7 cellular contexts compared by ENCODE assay signal in genomic region chr10:72296829-72297280, GRCh38. TPM values are rescaled to one million over a fixed set of nuclear protein-coding genes. Genes with fewer than 3 reads are reported as not detected.
DNase-seq lines count a peak whose midpoint lies in the region; ATAC-seq and TF ChIP-seq lines count a peak whose summit lies in the region.
"Not testable (repeated sequence)": the region's sequence is repeated elsewhere in the genome, so short reads cannot be mapped to it uniquely, and the experiment has no call there.

No MANE protein-coding gene starts in this region.

- peak overlapping the region; percentile 77 for H3K4me3 Mint-ChIP-seq in activated CD8-positive, alpha-beta memory T cell treated with anti-CD3 and anti-CD28 coated beads, Interleukin-2, amount 10 ng/mL, durations not matched to agents 7 days and 5 days

- not testable (repeated sequence) for H3K36me3 Mint-ChIP-seq in activated CD8-positive, alpha-beta memory T cell treated with anti-CD3 and anti-CD28 coated beads, Interleukin-2, amount 10 ng/mL, durations not matched to agents 7 days and 5 days

- not testable (repeated sequence) for H3K27me3 Mint-ChIP-seq in activated CD8-positive, alpha-beta memory T cell treated with anti-CD3 and anti-CD28 coated beads, Interleukin-2, amount 10 ng/mL, durations not matched to agents 7 days and 5 days

- 81 to 87% methylated on average over 12 to 13 of the region's 19 CpGs for WGBS in gastroesophageal sphincter (ENCODE audit: low coverage in 1 of 2), 2 donors

- H3K4me3 ChIP-seq in GM12864 (ENCODE audit: low read depth, low read length) (peak overlapping the region; percentile 72), NB4 (ENCODE audit: low read depth, low read length) (peak overlapping the region; percentile 28), gastroesophageal sphincter (peak overlapping the region; percentile 51 to 60), skeletal muscle tissue (ENCODE audit: low read length in 3 of 3) (peak overlapping the region in 2 of 3 donors; percentile 41 to 83)
- H3K4me3 ChIP-seq in mucosa of stomach (ENCODE audit: low read length): not testable (repeated sequence)

- not testable (repeated sequence) for TF ChIP-seq CTCF in GM12864 (IDR thresholded peaks at IDR 0.05; ENCODE audit: low read depth, low read length, missing control alignments); NB4 (IDR thresholded peaks at IDR 0.05; ENCODE audit: low read depth, low read length); gastroesophageal sphincter (IDR thresholded peaks at IDR 0.05)

- H3K9me3 ChIP-seq in gastroesophageal sphincter; mucosa of stomach (ENCODE audit: control insufficient read depth, low read length); skeletal muscle tissue (ENCODE audit: control insufficient read depth in 3 of 3, low read length in 3 of 3): not testable (repeated sequence)

- peak overlapping the region; percentile 99 for H3K27ac Mint-ChIP-seq in activated CD8-positive, alpha-beta memory T cell treated with anti-CD3 and anti-CD28 coated beads, Interleukin-2, amount 10 ng/mL, durations not matched to agents 7 days and 5 days

- not testable (repeated sequence) for DNase-seq in GM12864 (ENCODE audit: low read depth); NB4 (ENCODE audit: low read depth); activated CD8-positive, alpha-beta memory T cell treated with anti-CD3 and anti-CD28 coated beads, Interleukin-2, amount 10 ng/mL, durations not matched to agents 7 days and 5 days; caudate nucleus (lab: John Stamatoyannopoulos, UW)

- not testable (repeated sequence) for ATAC-seq in activated CD8-positive, alpha-beta memory T cell treated with anti-CD3 and anti-CD28 coated beads, Interleukin-2, amount 10 ng/mL, durations not matched to agents 7 days and 5 days; gastroesophageal sphincter

- not testable (repeated sequence) for H3K9me3 Mint-ChIP-seq in activated CD8-positive, alpha-beta memory T cell treated with anti-CD3 and anti-CD28 coated beads, Interleukin-2, amount 10 ng/mL, durations not matched to agents 7 days and 5 days (ENCODE audit: low read depth)

- H3K27ac ChIP-seq in caudate nucleus (ENCODE audit: low read depth, low read length): peak overlapping the region; percentile 95
- H3K27ac ChIP-seq in gastroesophageal sphincter: peak overlapping the region in 3 of 4 donors; percentile 91 to 94 (median 93)
- peak overlapping the region; percentile 87 for H3K27ac ChIP-seq in skeletal muscle tissue (ENCODE audit: low read depth, low read length)

- not testable (repeated sequence) for H3K36me3 ChIP-seq in gastroesophageal sphincter; mucosa of stomach (ENCODE audit: control insufficient read depth, insufficient read depth, low read length); skeletal muscle tissue (ENCODE audit: control insufficient read depth in 3 of 3, insufficient read depth in 3 of 3, low read length in 3 of 3)

- H3K4me1 Mint-ChIP-seq in activated CD8-positive, alpha-beta memory T cell treated with anti-CD3 and anti-CD28 coated beads, Interleukin-2, amount 10 ng/mL, durations not matched to agents 7 days and 5 days: peaks cover 72% of the 10 kb centered on the region

- CTCF ChIA-PET in activated CD8-positive, alpha-beta memory T cell treated with anti-CD3 and anti-CD28 coated beads, Interleukin-2, amount 10 ng/mL, durations not matched to agents 7 days and 5 days (lab: Charles Lee): interaction anchor here (0.7 to 10.3 kb wide), 13 partner anchors 9 to 49 kb away, joined by 3 to 145 read pairs (median 5); partner anchors contain the start of gene DDIT4

- TF ChIP-seq EP300 in gastroesophageal sphincter (IDR thresholded peaks at IDR 0.05): not testable (repeated sequence)

- H3K27me3 ChIP-seq in gastroesophageal sphincter; mucosa of stomach (ENCODE audit: control insufficient read depth, insufficient read depth, low read length); skeletal muscle tissue (ENCODE audit: control insufficient read depth in 3 of 3, insufficient read depth in 3 of 3, low read length in 3 of 3): not testable (repeated sequence)

- H3K4me1 ChIP-seq in gastroesophageal sphincter: peaks cover 0 to 22% (median 8%) of the 10 kb centered on the region in 3 donors
- H3K4me1 ChIP-seq in mucosa of stomach (ENCODE audit: control insufficient read depth, insufficient read depth, low read length): peaks cover 34% of the 10 kb centered on the region
- peaks cover 11 to 14% (median 13%) of the 10 kb centered on the region in 3 donors for H3K4me1 ChIP-seq in skeletal muscle tissue (ENCODE audit: control insufficient read depth in 3 of 3, insufficient read depth in 3 of 3, low read length in 3 of 3)

- TF ChIP-seq POLR2A in NB4 (IDR thresholded peaks at IDR 0.05; ENCODE audit: extremely low read depth, insufficient read length): peak; percentile 70
- not testable (repeated sequence) for TF ChIP-seq POLR2A in gastroesophageal sphincter (IDR thresholded peaks at IDR 0.05)

- H3K9ac ChIP-seq in mucosa of stomach (ENCODE audit: low read length): peak overlapping the region; percentile 82
- peak overlapping the region; percentile 81 to 89 (median 83) for H3K9ac ChIP-seq in skeletal muscle tissue (ENCODE audit: low read depth in 1 of 3, low read length in 3 of 3)

RNA-seq across cellular contexts. Expression of gene DDIT4, which starts 23.1 kb away (rescaled TPM):
- total RNA-seq in activated CD8-positive, alpha-beta memory T cell treated with anti-CD3 and anti-CD28 coated beads, Interleukin-2, amount 10 ng/mL, durations not matched to agents 7 days and 5 days: 100 to 1,000 TPM; 291 to 293 TPM
- 100 to 1,000 TPM; 129 to 189 (median 133) TPM for total RNA-seq in gastroesophageal sphincter
- total RNA-seq in skeletal muscle tissue: 87.2 TPM

RNA-seq across cellular contexts. Expression of gene DNAJB12, which starts 57.9 kb away (rescaled TPM):
- total RNA-seq in activated CD8-positive, alpha-beta memory T cell treated with anti-CD3 and anti-CD28 coated beads, Interleukin-2, amount 10 ng/mL, durations not matched to agents 7 days and 5 days: 10 to 100 TPM; 25.5 to 31.4 TPM
- 10 to 100 TPM; 28.6 to 43.0 (median 33.4) TPM for total RNA-seq in gastroesophageal sphincter
- total RNA-seq in skeletal muscle tissue: 13.0 TPM
